Comparison of ENCODE assay signal across 8 cellular contexts in the genomic region with DNA sequence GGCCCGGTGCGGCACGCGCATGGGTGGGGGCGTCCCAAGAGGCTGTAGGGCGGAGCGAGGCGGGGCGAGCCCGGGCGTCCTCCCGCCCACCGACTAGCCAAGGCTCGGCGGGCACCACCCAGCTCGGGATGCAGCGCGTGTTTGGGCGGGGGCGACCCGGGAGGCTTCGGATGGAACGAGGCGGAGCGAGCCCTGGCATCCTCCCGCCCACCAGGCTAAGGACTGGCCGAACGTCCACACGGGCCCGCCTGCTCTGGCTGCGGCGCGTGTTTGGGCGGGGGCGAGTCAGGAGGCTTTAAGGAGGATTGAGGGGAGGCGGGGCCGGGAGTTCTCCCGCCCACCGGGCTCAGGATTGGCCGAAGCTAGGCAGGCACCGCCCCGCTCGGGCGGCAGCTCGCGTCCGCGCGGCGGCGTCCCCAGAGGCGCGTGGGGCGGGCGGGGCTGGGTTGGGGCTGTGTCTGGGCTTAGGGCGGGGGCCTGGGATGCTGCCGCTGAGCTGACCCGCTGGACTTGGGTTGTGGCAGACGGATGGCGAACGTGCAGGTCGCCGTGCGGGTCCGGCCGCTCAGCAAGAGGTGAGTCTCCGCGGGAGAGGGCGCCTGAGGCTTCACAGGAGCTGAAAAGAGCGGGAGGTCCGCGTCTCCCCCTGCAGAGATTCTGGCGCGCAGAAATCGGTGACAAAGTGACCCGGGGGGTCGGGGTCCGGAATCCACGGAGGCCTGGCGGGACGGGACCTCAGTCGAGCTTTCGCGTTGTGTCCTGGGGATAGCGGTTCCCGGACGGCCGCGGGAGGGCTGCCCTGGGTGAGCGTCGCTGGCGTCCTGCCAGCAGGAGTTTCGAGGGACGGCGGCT. TPM values are rescaled to one million over a fixed set of nuclear protein-coding genes. Genes with fewer than 3 reads are reported as not detected.
DNase-seq lines count a peak whose midpoint lies in the region; ATAC-seq and TF ChIP-seq lines count a peak whose summit lies in the region.

A gene (plus strand): TSS at position 419 of the 852 bp plus-strand sequence. CDS start 110 bp downstream, at position 529.

- peak within 1 kb of the TSS; percentile 86 for H3K4me3 ChIP-seq in AG10803 (ENCODE audit: low read length)

- CTCF ChIA-PET in activated B cell treated with CpG ODN at 0.5 μM for 24 hours (lab: Charles Lee): no interaction called here

- no peaks in the 10 kb centered on the region for H3K9me3 Mint-ChIP-seq in activated B cell treated with CpG ODN at 0.5 μM for 24 hours

- H3K36me3 Mint-ChIP-seq in activated B cell treated with CpG ODN at 0.5 μM for 24 hours (ENCODE audit: low read depth): peaks cover 2% of the 10 kb centered on the region

- DNase-seq in AG10803 (ENCODE audit: low read depth) (peak; percentile 98), NCI-H345 treated with DMSO at 0.1 percent for 48 hours (lab: John Stamatoyannopoulos, UW; ENCODE audit: unreplicated experiment) (peak; percentile 72), activated B cell treated with CpG ODN at 0.5 μM for 24 hours (peak; percentile 98), iris pigment epithelial cell (ENCODE audit: low read depth) (peak; percentile 99)
- DNase-seq in central memory CD4-positive, alpha-beta T cell: peak; percentile 90
- DNase-seq in stimulated activated CD4-positive, alpha-beta T cell treated with anti-CD3 and anti-CD28 coated beads, Interleukin-12 subunit alpha, Interleukin-12 subunit beta, amount 100 ng/mL, for 24 hours (ENCODE audit: low read depth in 2 of 2): peak; percentile 90 to 96

- H3K4me3 Mint-ChIP-seq in activated B cell treated with CpG ODN at 0.5 μM for 24 hours: peak within 1 kb of the TSS; percentile 96

- TF ChIP-seq CTCF in AG10803 (conservative IDR thresholded peaks at IDR 0.05; ENCODE audit: low read length) (peak; percentile 15; the same call in 1 of the 2 replicates), activated B cell treated with CpG ODN at 0.5 μM for 24 hours (IDR thresholded peaks at IDR 0.05) (no peak)

- POLR2A ChIA-PET in activated B cell treated with CpG ODN at 0.5 μM for 24 hours (lab: Charles Lee): interaction anchor here (0.5 to 2.2 kb wide), 18 partner anchors 8 to 1211 kb away, joined by 3 to 12 read pairs (median 5); a partner anchor contains a TSS

- ATAC-seq in GM19035 (IDR thresholded peaks at IDR 0.05; ENCODE audit: unreplicated experiment) (peak; percentile 92), HG03342 (IDR thresholded peaks at IDR 0.05; ENCODE audit: unreplicated experiment) (peak; percentile 88), activated B cell treated with CpG ODN at 0.5 μM for 24 hours (ENCODE audit: low read depth) (peak; percentile 85)

- no peaks in the 10 kb centered on the region for H3K27me3 Mint-ChIP-seq in activated B cell treated with CpG ODN at 0.5 μM for 24 hours

- intact Hi-C loops in activated B cell treated with CpG ODN at 0.5 μM for 24 hours (cut with micrococcal nuclease): loop anchor here (1.0 to 2.0 kb wide), 5 partner anchors 27 to 351 kb away; a partner anchor contains a TSS

- H3K27ac Mint-ChIP-seq in activated B cell treated with CpG ODN at 0.5 μM for 24 hours: peak within 1 kb of the TSS; percentile 83

- peaks cover 21% of the 10 kb centered on the region for H3K4me1 Mint-ChIP-seq in activated B cell treated with CpG ODN at 0.5 μM for 24 hours

RNA-seq across cellular contexts. Expression of the gene that starts here (rescaled TPM):
- total RNA-seq in activated B cell treated with CpG ODN at 0.5 μM for 24 hours: 5.5 and 7.1 TPM in 2 replicates

Comparison
In these comparisons a context has a peak if more than half of its experiments do, and no peak if none do; other contexts are left out.
1. Peak in every context shown above with its lines: DNase-seq, ATAC-seq and H3K4me3 ChIP-seq.